In the genomic region with DNA sequence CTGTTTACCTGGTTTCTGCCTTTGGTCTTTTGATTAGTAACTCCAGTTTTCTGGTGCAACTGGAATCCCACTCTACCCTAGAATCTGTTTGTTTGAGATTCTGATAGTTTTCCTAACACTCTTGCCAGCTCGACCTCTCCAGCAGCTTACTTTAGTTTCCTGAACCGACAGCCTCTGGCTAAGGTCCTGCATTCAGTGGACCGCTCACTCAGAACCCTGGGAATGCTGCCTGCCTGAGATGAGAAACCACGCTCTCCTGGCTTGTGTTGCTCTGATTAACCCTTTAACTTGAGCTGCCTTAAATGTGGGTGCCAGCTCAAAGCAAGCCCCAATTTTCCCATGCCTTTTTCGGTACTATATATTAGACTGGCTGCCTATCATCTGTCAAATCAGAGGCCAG, we compare ENCODE assay signal across 17 cellular contexts. TPM values are rescaled to one million over a fixed set of nuclear protein-coding genes. Genes with fewer than 3 reads are reported as not detected.
DNase-seq lines count a peak whose midpoint lies in the region; FAIRE-seq and TF ChIP-seq lines count a peak whose summit lies in the region.
"Had no signal": no experiment of that assay in that cellular context is flagged by ENCODE, and none has a peak within 500 bp of the region (broad histone marks: within the 10 kb centered on the region; RNA-seq: fewer than 3 reads in every experiment).

No MANE protein-coding gene starts in this region.

- H4K5ac ChIP-seq in H1 (ENCODE audit: insufficient read length, low read depth, low read length) = no peak overlapping the region

- no peak overlapping the region for H3K4ac ChIP-seq in H1 (replicated peaks; ENCODE audit: insufficient read length, low read depth, low read length)

- TF ChIP-seq EP300 in H1 (IDR thresholded peaks at IDR 0.05; ENCODE audit: borderline replicate concordance in 1 of 2, low read depth in 2 of 2, low read length in 2 of 2) (no peak), sigmoid colon (IDR thresholded peaks at IDR 0.05) (no peak)

- H4K91ac ChIP-seq in H1 (replicated peaks; ENCODE audit: insufficient read length, low read length) = no peak overlapping the region

- H3K18ac ChIP-seq in H1 (ENCODE audit: extremely low read depth, low read length) = no peak overlapping the region

- no peak for TF ChIP-seq RAD21 in H1 (IDR thresholded peaks at IDR 0.05 in 1 of 2, conservative IDR thresholded peaks at IDR 0.05 in 1 of 2; ENCODE audit: low read depth in 2 of 2, low read length in 2 of 2)

- no peak for FAIRE-seq in H1 (lab: Jason Lieb, UNC)
- FAIRE-seq: GM19239 had no signal

- DNase-seq in RPMI7951 (ENCODE audit: low read depth) = peak; percentile 22
- DNase-seq in H1 (ENCODE audit: low read depth in 1 of 2, low spot score in 2 of 2) = no peak
- DNase-seq in left kidney (ENCODE audit: low read depth, low spot score) = peak; percentile 29
- DNase-seq in sigmoid colon = peak; percentile 71
- DNase-seq in prostate gland (ENCODE audit: low spot score) = no peak
- no peak for DNase-seq in NCI-H226
- no peak for DNase-seq in HuH-7.5 (ENCODE audit: low spot score)
- DNase-seq: BE2C; CD4-positive, alpha-beta T cell; EL; H7; NCI-H1417 treated with DMSO at 0.1 percent for 48 hours; NCI-H2081; NCI-H510A; NCI-H774; PC-9 had no signal

- no peak overlapping the region for H3K4me3 ChIP-seq in H1 (ENCODE audit: extremely low read depth in 1 of 4, insufficient read depth in 2 of 4, low read depth in 3 of 4, low read length in 4 of 4)
- H3K4me3 ChIP-seq in sigmoid colon = no peak overlapping the region
- no peak overlapping the region for H3K4me3 ChIP-seq in prostate gland
- H3K4me3 ChIP-seq: PC-9 had no signal

- H3K4me1 ChIP-seq in H1 (replicated peaks in 1 of 4; ENCODE audit: control insufficient read depth in 3 of 4, insufficient read depth in 4 of 4, low read length in 3 of 4) = peaks cover 0 to 3% (median 0%) of the 10 kb centered on the region in 4 experiments; a peak in 1 of 7 replicates
- H3K4me1 ChIP-seq in sigmoid colon = peaks cover 0 to 13% (median 5%) of the 10 kb centered on the region in 4 donors
- H3K4me1 ChIP-seq in prostate gland (replicated peaks) = no peaks in the 10 kb centered on the region
- H3K4me1 ChIP-seq: BE2C had no signal

- no peak overlapping the region for H2AK5ac ChIP-seq in H1 (ENCODE audit: low read depth, low read length)

- no peak for TF ChIP-seq POLR2A in H1 (IDR thresholded peaks at IDR 0.05; ENCODE audit: control extremely low read depth in 1 of 2, low read depth in 2 of 2, low read length in 2 of 2)
- no peak for TF ChIP-seq POLR2A in sigmoid colon (IDR thresholded peaks at IDR 0.05)
- no peak for TF ChIP-seq POLR2A in prostate gland (IDR thresholded peaks at IDR 0.05)

- no peaks in the 10 kb centered on the region for H3K79me1 ChIP-seq in H1 (ENCODE audit: low read depth, low read length)

- H3K27me3 ChIP-seq in H1 (replicated peaks in 1 of 4; ENCODE audit: control insufficient read depth in 3 of 4, extremely low read depth in 1 of 4, insufficient read depth in 3 of 4, low read length in 3 of 4) (no peaks in the 10 kb centered on the region; a peak in 1 of 7 replicates), sigmoid colon (no peaks in the 10 kb centered on the region), prostate gland (replicated peaks; ENCODE audit: insufficient read depth) (no peaks in the 10 kb centered on the region)
- H3K27me3 ChIP-seq: BE2C had no signal

- CTCF ChIA-PET in H1 (lab: Charles Lee; ENCODE audit: partially characterized antibody) = interaction anchor here (0.9 to 1.5 kb wide), 4 partner anchors 17 to 205 kb away, joined by 3 to 4 read pairs (median 3); no protein-coding TSS in a partner anchor

- TF ChIP-seq CTCF in H1 (IDR thresholded peaks at IDR 0.05; ENCODE audit: control extremely low read depth in 1 of 3, insufficient read depth in 1 of 3, low read depth in 1 of 3, low read length in 3 of 3) (no peak), sigmoid colon (IDR thresholded peaks at IDR 0.05) (no peak), prostate gland (IDR thresholded peaks at IDR 0.05) (no peak)

- H2BK5ac ChIP-seq in H1 (ENCODE audit: low read depth, low read length) = no peak overlapping the region

- H2BK12ac ChIP-seq in H1 (ENCODE audit: low read depth, low read length) = no peak overlapping the region

- peak overlapping the region; percentile 17; the same call in 1 of the 2 replicates for H2AFZ ChIP-seq in H1 (ENCODE audit: low read length)
- H2AFZ ChIP-seq: PC-9 had no signal

- no peak overlapping the region for H3K4me2 ChIP-seq in H1 (ENCODE audit: insufficient read depth in 1 of 2, low read depth in 2 of 2, low read length in 2 of 2)
- H3K4me2 ChIP-seq: PC-9 had no signal

- 82% methylated on average over 5 of the region's 5 CpGs; no CpG with 5 or more reads in 1 of the 2 experiments for WGBS in H1 (ENCODE audit: extremely low coverage in 1 of 2, insufficient coverage in 1 of 2, insufficient read length in 1 of 2, insufficient replicate concordance in 2 of 2, low coverage in 1 of 2, low lambda C conversion rate in 2 of 2, missing lambda C conversion rate in 1 of 2), 2 experiments
- 79 to 84% methylated on average over 5 of the region's 5 CpGs for WGBS in sigmoid colon, 2 donors
- WGBS in prostate gland = 37% methylated on average over 5 of the region's 5 CpGs

- H2BK15ac ChIP-seq in H1 (ENCODE audit: low read length) = no peak overlapping the region

- H3K27ac ChIP-seq in H1 (ENCODE audit: low read depth, low read length) (no peak overlapping the region), sigmoid colon (peak overlapping the region in 2 of 4 donors; percentile 40 to 47), prostate gland (no peak overlapping the region)
- H3K27ac ChIP-seq: PC-9 had no signal

- no peak overlapping the region for H4K8ac ChIP-seq in H1 (ENCODE audit: extremely low read depth, insufficient read depth, low read length)

- intact Hi-C loops in sigmoid colon (cut with DNase I) (no loop called here), prostate gland (cut with DNase I) (no loop called here)

- H3K9me3 ChIP-seq in H1 (ENCODE audit: insufficient read depth in 2 of 2, low read depth in 1 of 2, low read length in 1 of 2) (no peaks in the 10 kb centered on the region), sigmoid colon (no peaks in the 10 kb centered on the region), prostate gland (no peaks in the 10 kb centered on the region)
- H3K9me3 ChIP-seq: BE2C had no signal

- H3K14ac ChIP-seq in H1 (ENCODE audit: insufficient read length) = no peak overlapping the region

- H2BK20ac ChIP-seq in H1 (ENCODE audit: low read length) = no peak overlapping the region

- H4K20me1 ChIP-seq in H1 (replicated peaks in 1 of 2; ENCODE audit: control insufficient read depth in 1 of 2, insufficient read depth in 2 of 2, low read length in 2 of 2) = no peaks in the 10 kb centered on the region

- H3K36me3 ChIP-seq in H1 (ENCODE audit: control insufficient read depth in 2 of 4, insufficient read depth in 4 of 4, low read length in 3 of 4) = no peaks in the 10 kb centered on the region
- no peaks in the 10 kb centered on the region for H3K36me3 ChIP-seq in sigmoid colon
- H3K36me3 ChIP-seq in prostate gland = no peaks in the 10 kb centered on the region
- H3K36me3 ChIP-seq: BE2C had no signal

- no peak overlapping the region for H3K56ac ChIP-seq in H1 (replicated peaks; ENCODE audit: insufficient read length, low read depth, low read length)

- H3K23me2 ChIP-seq in H1 (ENCODE audit: low read depth, low read length) = no peaks in the 10 kb centered on the region

- POLR2A ChIA-PET in H1 (lab: Charles Lee; ENCODE audit: partially characterized antibody) = no interaction called here

- no peak overlapping the region for H2BK120ac ChIP-seq in H1 (replicated peaks; ENCODE audit: low read depth, low read length)

- H3K79me2 ChIP-seq in H1 (ENCODE audit: control insufficient read depth in 1 of 2, insufficient read depth in 2 of 2, low read length in 2 of 2) = no peaks in the 10 kb centered on the region

- no peak overlapping the region for H3K9ac ChIP-seq in H1 (replicated peaks in 1 of 4; ENCODE audit: extremely low read depth in 1 of 4, low read depth in 3 of 4, low read length in 3 of 4)

- H3K23ac ChIP-seq in H1 (ENCODE audit: insufficient read length) = no peak overlapping the region

TF ChIP-seq in H1, 55 proteins besides CTCF, POLR2A, EP300 and RAD21 (continues in another document):
- TF ChIP-seq PHF8 (conservative IDR thresholded peaks at IDR 0.05; ENCODE audit: low read depth, low read length) = no peak
- no peak for TF ChIP-seq CBX5 (IDR thresholded peaks at IDR 0.05; ENCODE audit: low read depth, low read length)
- TF ChIP-seq NANOG (IDR thresholded peaks at IDR 0.05; ENCODE audit: insufficient read depth, low read depth, low read length, poor library complexity, severe bottlenecking) = no peak
- TF ChIP-seq SP1 (IDR thresholded peaks at IDR 0.05; ENCODE audit: low read depth, low read length) = no peak
- TF ChIP-seq TAF7 (optimal IDR thresholded peaks at IDR 0.05; ENCODE audit: borderline replicate concordance, low read depth, low read length) = no peak
- TF ChIP-seq CHD1 (IDR thresholded peaks at IDR 0.05; ENCODE audit: low read depth, low read length) = no peak
- TF ChIP-seq TCF12 (IDR thresholded peaks at IDR 0.05; ENCODE audit: low read depth, low read length) = no peak
- no peak for TF ChIP-seq ATF2 (IDR thresholded peaks at IDR 0.05; ENCODE audit: low read length)

RNA-seq across cellular contexts. Expression of gene SIPA1L2, which starts 45.3 kb away (rescaled TPM):
- 12.9 and 21.0 TPM in 2 replicates for total RNA-seq in RPMI7951 (2014; rRNA removed; shearing (Covaris generic))
- total RNA-seq in H1 (2021; fragmentation: NEBNext Ultra II Directional; extraction: Animal tissue kit (Norgen Biotek cat#: 25700)) = 12.0 and 13.2 TPM in 2 replicates
- polyA plus RNA-seq in H1 (2011; rRNA removed) = 7.7 and 11.5 TPM in 2 replicates
- polyA plus RNA-seq in H1 (2011; cell fraction: cytosol; rRNA removed) = 9.8 TPM
- polyA plus RNA-seq in H1 (2011; cell fraction: nucleus; rRNA removed) = 19.7 TPM
- polyA plus RNA-seq in H1 (2012, experiment 1 of 2) = 7.1 to 9.0 TPM (median 7.9 TPM) in 4 replicates
- 0.62 TPM for polyA plus RNA-seq in H1 (2012, experiment 2 of 2)
- 4.2 TPM for polyA plus RNA-seq in H1 (2013, experiment 1 of 2)
- polyA plus RNA-seq in H1 (2013, experiment 2 of 2) = 4.0 TPM
- polyA minus RNA-seq in H1 (2011; rRNA and poly(A)+ RNA removed) = 13.6 and 18.9 TPM in 2 replicates
- polyA minus RNA-seq in H1 (2011; cell fraction: cytosol; rRNA and poly(A)+ RNA removed) = 9.7 TPM
- polyA minus RNA-seq in H1 (2011; cell fraction: nucleus; rRNA and poly(A)+ RNA removed) = 29.5 TPM
- total RNA-seq in sigmoid colon = 10 to 100 TPM; 22.5 to 42.5 (median 32.1) TPM
- polyA plus RNA-seq in sigmoid colon = 10 to 100 TPM; 16.2 to 20.6 (median 18.0) TPM
- 10 to 100 TPM in 1 of 2 donors, 1 to 10 TPM in 1; 8.1 to 31.5 TPM for total RNA-seq in prostate gland
- total RNA-seq: PC-9 had no signal

Comparison
In these comparisons a context has a peak if more than half of its experiments do, and no peak if none do; other contexts are left out.
1. DNase-seq: peak in RPMI7951 (single experiment), left kidney (single experiment) and sigmoid colon (single experiment); none in H1 (0 of 2), prostate gland (single experiment), NCI-H226 (single experiment) and HuH-7.5 (single experiment).